ENCODE assay signal across 40 cellular contexts in the genomic region with DNA sequence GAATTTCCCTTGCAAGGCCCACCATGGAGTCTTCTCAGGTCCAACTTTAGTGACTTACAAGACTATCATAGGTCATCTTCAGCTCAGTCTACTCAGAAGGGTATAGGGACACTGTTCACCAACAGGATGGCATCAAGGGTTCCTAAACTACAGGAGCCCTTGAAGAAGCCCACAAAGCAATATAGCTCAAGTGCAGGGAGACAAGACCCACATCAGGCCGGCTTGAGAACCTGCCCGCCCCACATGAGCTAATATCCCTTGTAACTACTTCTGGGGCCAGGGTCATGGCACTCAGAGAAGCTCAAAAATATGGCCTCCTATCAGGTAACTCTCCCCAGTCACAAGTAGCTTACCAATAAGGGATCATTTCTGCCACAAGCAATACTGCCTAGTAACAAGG.
"Had no signal": no experiment of that assay in that cellular context is flagged by ENCODE, and none has a peak within 500 bp of the region (broad histone marks: within the 10 kb centered on the region; RNA-seq: fewer than 3 reads in every experiment).

No MANE protein-coding gene starts in this region.

- H3K4me1 ChIP-seq: adrenal gland, ascending aorta, breast epithelium had no signal

- H3K4me1 Mint-ChIP-seq: activated naive CD4-positive, alpha-beta T cell treated with anti-CD3 and anti-CD28 coated beads, Interleukin-2, amount 10 ng/mL, durations not matched to agents 7 days and 5 days; activated naive CD4-positive, alpha-beta T cell treated with anti-CD3 and anti-CD28 coated beads, Interleukin-2, amount 50 U/mL, for 24 hours; activated naive CD8-positive, alpha-beta T cell treated with anti-CD3 and anti-CD28 coated beads for 36 hours; activated naive CD8-positive, alpha-beta T cell treated with anti-CD3 and anti-CD28 coated beads, Interleukin-2, amount 10 ng/mL, durations not matched to agents 7 days and 5 days; activated naive CD8-positive, alpha-beta T cell treated with anti-CD3 and anti-CD28 coated beads, Interleukin-2, amount 50 U/mL, for 24 hours; activated T-helper 17 cell treated with anti-CD3 and anti-CD28 coated beads, Interleukin-2, amount 50 U/mL, for 72 hours; brain; central memory CD8-positive, alpha-beta T cell had no signal

- FAIRE-seq: astrocyte, bronchial epithelial cell had no signal

- ATAC-seq: activated naive CD4-positive, alpha-beta T cell treated with anti-CD3 and anti-CD28 coated beads, Interleukin-2, amount 50 U/mL, for 72 hours; activated naive CD8-positive, alpha-beta T cell treated with anti-CD3 and anti-CD28 coated beads, Interleukin-2, amount 50 U/mL, for 24 hours; activated T-cell treated with anti-CD3 and anti-CD28 coated beads, Interleukin-2, amount 50 U/mL, for 4 hours; activated T-cell treated with anti-CD3 and anti-CD28 coated beads, Interleukin-2, amount 50 U/mL, for 72 hours; activated T-helper 17 cell treated with anti-CD3 and anti-CD28 coated beads, Interleukin-2, amount 50 U/mL, for 72 hours; body of pancreas had no signal

- H3K9me3 ChIP-seq: adrenal gland, ascending aorta, body of pancreas had no signal

- H3K27ac ChIP-seq: adrenal gland, ascending aorta, body of pancreas, brain microvascular endothelial cell, breast epithelium, cardiac muscle cell had no signal

- H3K27ac Mint-ChIP-seq: activated naive CD4-positive, alpha-beta T cell treated with anti-CD3 and anti-CD28 coated beads for 36 hours; activated naive CD4-positive, alpha-beta T cell treated with anti-CD3 and anti-CD28 coated beads, Interleukin-2, amount 10 ng/mL, durations not matched to agents 7 days and 5 days; activated naive CD4-positive, alpha-beta T cell treated with anti-CD3 and anti-CD28 coated beads, Interleukin-2, amount 50 U/mL, for 24 hours; activated naive CD4-positive, alpha-beta T cell treated with anti-CD3 and anti-CD28 coated beads, Interleukin-2, amount 50 U/mL, for 72 hours; activated naive CD8-positive, alpha-beta T cell; activated naive CD8-positive, alpha-beta T cell treated with anti-CD3 and anti-CD28 coated beads for 36 hours; activated naive CD8-positive, alpha-beta T cell treated with anti-CD3 and anti-CD28 coated beads, Interleukin-2, amount 10 ng/mL, durations not matched to agents 7 days and 5 days; activated naive CD8-positive, alpha-beta T cell treated with anti-CD3 and anti-CD28 coated beads, Interleukin-2, amount 50 U/mL, for 24 hours; activated T-cell treated with anti-CD3 and anti-CD28 coated beads, Interleukin-2, amount 50 U/mL, for 24 hours; activated T-cell treated with anti-CD3 and anti-CD28 coated beads, Interleukin-2, amount 50 U/mL, for 72 hours; activated T-helper 1 cell treated with anti-CD3 and anti-CD28 coated beads, Interleukin-12 subunit alpha, Interleukin-12 subunit beta, Interleukin-2, Interleukin-4 antibody, amounts not matched to agents 30 ng/mL and 10 ng/mL and 1 ng/mL, durations not matched to agents 14 hours and 24 hours and 36 hours; activated T-helper 17 cell treated with anti-CD3 and anti-CD28 coated beads, Interleukin-2, amount 50 U/mL, for 72 hours; activated T-helper 2 cell treated with anti-CD3 and anti-CD28 coated beads, Interferon-gamma antibody, Interleukin-2, Interleukin-4, amounts not matched to agents 10 μg/mL and 5 μg/mL and 100 μg/mL, durations not matched to agents 14 hours and 24 hours and 36 hours; brain had no signal

- H3K4me3 ChIP-seq: adrenal gland, ascending aorta, body of pancreas, breast epithelium, cardiac muscle cell had no signal

- H3K4me3 Mint-ChIP-seq: activated naive CD4-positive, alpha-beta T cell treated with anti-CD3 and anti-CD28 coated beads for 36 hours; activated naive CD4-positive, alpha-beta T cell treated with anti-CD3 and anti-CD28 coated beads, Interleukin-2, amount 10 ng/mL, durations not matched to agents 7 days and 5 days; activated naive CD4-positive, alpha-beta T cell treated with anti-CD3 and anti-CD28 coated beads, Interleukin-2, amount 50 U/mL, for 24 hours; activated naive CD8-positive, alpha-beta T cell; activated naive CD8-positive, alpha-beta T cell treated with anti-CD3 and anti-CD28 coated beads for 36 hours; activated naive CD8-positive, alpha-beta T cell treated with anti-CD3 and anti-CD28 coated beads, Interleukin-2, amount 10 ng/mL, durations not matched to agents 7 days and 5 days; activated naive CD8-positive, alpha-beta T cell treated with anti-CD3 and anti-CD28 coated beads, Interleukin-2, amount 50 U/mL, for 24 hours; activated T-cell treated with anti-CD3 and anti-CD28 coated beads, Interleukin-2, amount 50 U/mL, for 24 hours; activated T-cell treated with anti-CD3 and anti-CD28 coated beads, Interleukin-2, amount 50 U/mL, for 4 hours; activated T-cell treated with anti-CD3 and anti-CD28 coated beads, Interleukin-2, amount 50 U/mL, for 72 hours; activated T-helper 1 cell treated with anti-CD3 and anti-CD28 coated beads, Interleukin-12 subunit alpha, Interleukin-12 subunit beta, Interleukin-2, Interleukin-4 antibody, amounts not matched to agents 30 ng/mL and 10 ng/mL and 1 ng/mL, durations not matched to agents 14 hours and 24 hours and 36 hours; activated T-helper 17 cell treated with anti-CD3 and anti-CD28 coated beads, Interleukin-2, amount 50 U/mL, for 72 hours; brain; central memory CD8-positive, alpha-beta T cell had no signal

- H3K36me3 Mint-ChIP-seq: activated naive CD4-positive, alpha-beta T cell treated with anti-CD3 and anti-CD28 coated beads, Interleukin-2, amount 10 ng/mL, durations not matched to agents 7 days and 5 days; activated naive CD4-positive, alpha-beta T cell treated with anti-CD3 and anti-CD28 coated beads, Interleukin-2, amount 50 U/mL, for 24 hours; activated naive CD4-positive, alpha-beta T cell treated with anti-CD3 and anti-CD28 coated beads, Interleukin-2, amount 50 U/mL, for 72 hours; activated naive CD8-positive, alpha-beta T cell; activated naive CD8-positive, alpha-beta T cell treated with anti-CD3 and anti-CD28 coated beads for 36 hours; activated naive CD8-positive, alpha-beta T cell treated with anti-CD3 and anti-CD28 coated beads, Interleukin-2, amount 10 ng/mL, durations not matched to agents 7 days and 5 days; brain had no signal

- DNase-seq: activated effector memory CD4-positive, alpha-beta T cell treated with anti-CD3 and anti-CD28 coated beads, Interleukin-2, amount 50 U/mL, for 16 hours; activated effector memory CD4-positive, alpha-beta T cell treated with Interleukin-2 at 50 U/mL for 16 hours; activated gamma-delta T cell; activated gamma-delta T cell treated with Interleukin-2 at 50 U/mL for 16 hours; activated naive CD4-positive, alpha-beta T cell; activated naive CD4-positive, alpha-beta T cell treated with anti-CD3 and anti-CD28 coated beads for 36 hours; activated naive CD4-positive, alpha-beta T cell treated with anti-CD3 and anti-CD28 coated beads, Interleukin-2, amount 10 ng/mL, durations not matched to agents 7 days and 5 days; activated naive CD4-positive, alpha-beta T cell treated with anti-CD3 and anti-CD28 coated beads, Interleukin-2, amount 50 U/mL, for 16 hours; activated naive CD4-positive, alpha-beta T cell treated with Interleukin-2 at 50 U/mL for 16 hours; activated naive CD8-positive, alpha-beta T cell treated with anti-CD3 and anti-CD28 coated beads for 36 hours; activated naive CD8-positive, alpha-beta T cell treated with anti-CD3 and anti-CD28 coated beads, Interleukin-2, amount 10 ng/mL, durations not matched to agents 7 days and 5 days; activated naive CD8-positive, alpha-beta T cell treated with anti-CD3 and anti-CD28 coated beads, Interleukin-2, amount 50 U/mL, for 24 hours; activated T-cell treated with anti-CD3 and anti-CD28 coated beads, Interleukin-2, amount 50 U/mL, for 1 hour; activated T-cell treated with anti-CD3 and anti-CD28 coated beads, Interleukin-2, amount 50 U/mL, for 24 hours; activated T-cell treated with anti-CD3 and anti-CD28 coated beads, Interleukin-2, amount 50 U/mL, for 4 hours; activated T-cell treated with anti-CD3 and anti-CD28 coated beads, Interleukin-2, amount 50 U/mL, for 48 hours; activated T-cell treated with anti-CD3 and anti-CD28 coated beads, Interleukin-2, amount 50 U/mL, for 72 hours; adrenal gland; amniotic stem cell; amygdala; anterior cingulate cortex; aorta; body of pancreas; brain microvascular endothelial cell; caudate nucleus; central memory CD4-positive, alpha-beta T cell; cerebellar nuclear complex had no signal

- H3K9me3 Mint-ChIP-seq: activated naive CD4-positive, alpha-beta T cell treated with anti-CD3 and anti-CD28 coated beads for 36 hours; activated naive CD4-positive, alpha-beta T cell treated with anti-CD3 and anti-CD28 coated beads, Interleukin-2, amount 10 ng/mL, durations not matched to agents 7 days and 5 days; activated naive CD4-positive, alpha-beta T cell treated with anti-CD3 and anti-CD28 coated beads, Interleukin-2, amount 50 U/mL, for 24 hours; activated naive CD8-positive, alpha-beta T cell treated with anti-CD3 and anti-CD28 coated beads for 36 hours; activated naive CD8-positive, alpha-beta T cell treated with anti-CD3 and anti-CD28 coated beads, Interleukin-2, amount 50 U/mL, for 24 hours; activated T-cell treated with anti-CD3 and anti-CD28 coated beads, Interleukin-2, amount 50 U/mL, for 24 hours; activated T-cell treated with anti-CD3 and anti-CD28 coated beads, Interleukin-2, amount 50 U/mL, for 72 hours; activated T-helper 1 cell treated with anti-CD3 and anti-CD28 coated beads, Interleukin-12 subunit alpha, Interleukin-12 subunit beta, Interleukin-2, Interleukin-4 antibody, amounts not matched to agents 30 ng/mL and 10 ng/mL and 1 ng/mL, durations not matched to agents 14 hours and 24 hours and 36 hours; activated T-helper 17 cell treated with anti-CD3 and anti-CD28 coated beads, Interleukin-2, amount 50 U/mL, for 72 hours; activated T-helper 2 cell treated with anti-CD3 and anti-CD28 coated beads, Interferon-gamma antibody, Interleukin-2, Interleukin-4, amounts not matched to agents 10 μg/mL and 5 μg/mL and 100 μg/mL, durations not matched to agents 14 hours and 24 hours and 36 hours; brain; central memory CD8-positive, alpha-beta T cell had no signal

- H3K36me3 ChIP-seq: adrenal gland, ascending aorta, brain microvascular endothelial cell, breast epithelium, cardiac muscle cell had no signal

- H3K27me3 ChIP-seq: adrenal gland, ascending aorta, body of pancreas, brain microvascular endothelial cell, breast epithelium, cardiac muscle cell had no signal
